ENCODE assay signal across 1 cellular context in genomic region chr1:117339866-117340357, GRCh38.
TF ChIP-seq lines count a peak whose summit lies in the region.

No MANE protein-coding gene starts in this region.

TF ChIP-seq in HepG2, 621 proteins besides CTCF, POLR2A, EP300 and RAD21 (continued from another document):
- peak; percentile 59; the same call in 1 of the 2 replicates for TF ChIP-seq TFE3 (CRISPR knock-in tag; IDR thresholded peaks at IDR 0.05)
- peak; percentile 35; the same call in 1 of the 2 replicates for TF ChIP-seq CEBPG (CRISPR knock-in tag; IDR thresholded peaks at IDR 0.05)
- TF ChIP-seq ZNF549 (CRISPR knock-in tag; IDR thresholded peaks at IDR 0.05): no peak
- TF ChIP-seq MTF1 (CRISPR knock-in tag; IDR thresholded peaks at IDR 0.05): no peak
- TF ChIP-seq ZNF597 (CRISPR knock-in tag; IDR thresholded peaks at IDR 0.05): no peak
- no peak for TF ChIP-seq CAMTA2 (CRISPR knock-in tag; IDR thresholded peaks at IDR 0.05; ENCODE audit: borderline replicate concordance)
- no peak for TF ChIP-seq ZNF609 (CRISPR knock-in tag; IDR thresholded peaks at IDR 0.05; ENCODE audit: borderline replicate concordance)
- TF ChIP-seq XBP1 (CRISPR knock-in tag; IDR thresholded peaks at IDR 0.05): no peak
- TF ChIP-seq FOSL2 (CRISPR knock-in tag; IDR thresholded peaks at IDR 0.05): 0 out of 2 replicates have a peak, but pooled peaks have one; percentile 9
- TF ChIP-seq NKX3-1 (CRISPR knock-in tag; IDR thresholded peaks at IDR 0.05): no peak
- 0 out of 2 replicates have a peak, but pooled peaks have one; percentile 33 for TF ChIP-seq ZGPAT (CRISPR knock-in tag; IDR thresholded peaks at IDR 0.05)
